8 cellular contexts compared by ENCODE assay signal in the genomic region with DNA sequence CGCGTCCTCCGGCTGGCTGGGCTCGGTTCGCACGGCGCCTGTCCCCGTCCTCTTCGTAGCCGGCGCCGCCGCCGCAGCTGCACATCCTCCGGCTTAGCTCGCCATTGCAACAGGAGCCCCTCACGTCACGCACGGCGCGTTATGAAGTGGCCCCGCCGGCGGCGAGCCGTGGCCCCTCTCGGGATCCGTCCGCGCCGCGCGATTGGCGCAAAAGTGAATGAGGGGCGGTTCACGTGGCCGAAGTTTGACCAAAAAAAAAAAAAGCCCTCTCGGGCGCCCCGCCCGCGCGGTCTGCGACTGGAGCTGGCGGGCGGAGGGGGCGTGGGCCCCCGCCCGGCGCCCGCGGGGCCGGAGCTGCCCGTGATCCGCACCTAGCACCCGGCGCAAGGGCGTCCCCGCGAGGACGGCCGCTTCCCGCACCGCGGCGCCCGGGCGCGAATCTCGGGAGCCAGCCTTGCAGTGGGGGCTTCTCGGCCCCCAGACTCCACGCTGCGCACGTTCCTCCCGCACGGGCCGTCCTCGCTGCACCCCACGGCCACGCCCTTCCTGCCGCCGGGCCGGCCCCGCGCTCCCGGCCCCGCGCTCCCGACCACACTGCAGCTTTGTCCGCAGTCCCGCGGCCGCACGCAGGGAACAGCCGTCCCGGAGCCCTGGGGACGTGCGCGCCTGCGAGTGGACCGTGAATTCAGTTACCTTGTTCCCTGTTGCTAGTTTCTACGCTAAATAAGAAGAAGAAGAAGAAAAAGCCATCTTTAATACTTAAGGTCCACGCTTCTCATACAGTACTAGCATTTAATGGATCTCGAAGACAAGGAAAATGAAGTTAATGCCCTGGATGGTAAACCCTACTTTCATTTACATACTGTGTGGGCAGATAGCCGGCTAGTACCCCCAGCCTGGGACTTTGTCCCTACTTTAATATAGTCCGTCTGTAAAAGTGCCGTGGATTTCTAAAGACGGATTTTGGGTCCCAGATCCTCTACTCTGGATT. TPM values are rescaled to one million over a fixed set of nuclear protein-coding genes. Genes with fewer than 3 reads are reported as not detected.
A peak's percentile ranks its signal among the peaks of the same experiment; 100 is the strongest.
DNase-seq lines count a peak whose midpoint lies in the region; ATAC-seq, FAIRE-seq and TF ChIP-seq lines count a peak whose summit lies in the region.

Gene CHSY1, minus strand, starts transcription at position 219 of the 991 bp plus-strand sequence. CDS start 592 bp downstream, outside the sequence.

- no peak within 1 kb of the TSS for H2BK20ac ChIP-seq in H1 (ENCODE audit: low read length)

- 5% methylated on average over 77 of the region's 108 CpGs; no CpG with 5 or more reads in 1 of the 2 experiments for WGBS in H1 (ENCODE audit: extremely low coverage in 1 of 2, insufficient coverage in 1 of 2, insufficient read length in 1 of 2, insufficient replicate concordance in 2 of 2, low coverage in 1 of 2, low lambda C conversion rate in 2 of 2, missing lambda C conversion rate in 1 of 2), 2 experiments

- TF ChIP-seq RAD21 in H1 (IDR thresholded peaks at IDR 0.05 in 1 of 2, conservative IDR thresholded peaks at IDR 0.05 in 1 of 2; ENCODE audit: low read depth in 2 of 2, low read length in 2 of 2) = peak in 1 of 2 experiments; percentile 17; a peak in 1 of 4 replicates

- peak within 1 kb of the TSS; percentile 75 to 88 (median 84); a peak in 6 of 7 replicates for H3K9ac ChIP-seq in H1 (replicated peaks in 1 of 4; ENCODE audit: extremely low read depth in 1 of 4, low read depth in 3 of 4, low read length in 3 of 4)

- no peak within 1 kb of the TSS for H2AK5ac ChIP-seq in H1 (ENCODE audit: low read depth, low read length)

- H3K4me2 ChIP-seq in H1 (ENCODE audit: insufficient read depth in 1 of 2, low read depth in 2 of 2, low read length in 2 of 2) = peak within 1 kb of the TSS; percentile 89 to 97

- peak within 1 kb of the TSS; percentile 55 to 77 (median 74) for H3K4me3 ChIP-seq in H1 (ENCODE audit: extremely low read depth in 1 of 4, insufficient read depth in 2 of 4, low read depth in 3 of 4, low read length in 4 of 4)

- no peak within 1 kb of the TSS for H2BK15ac ChIP-seq in H1 (ENCODE audit: low read length)

- peak within 1 kb of the TSS; percentile 18; the same call in 1 of the 2 replicates for H3K27ac ChIP-seq in H1 (ENCODE audit: low read depth, low read length)

- H3K79me2 ChIP-seq in H1 (ENCODE audit: control insufficient read depth in 1 of 2, insufficient read depth in 2 of 2, low read length in 2 of 2) = peaks cover 19 to 43% of the 10 kb centered on the region in 2 experiments

- H4K91ac ChIP-seq in H1 (replicated peaks; ENCODE audit: insufficient read length, low read length) = peak within 1 kb of the TSS; percentile 61

- TF ChIP-seq POLR2A in H1 (IDR thresholded peaks at IDR 0.05; ENCODE audit: control extremely low read depth in 1 of 2, low read depth in 2 of 2, low read length in 2 of 2) = peak in 1 of 2 experiments; percentile 36; a peak in 2 of 3 replicates

- ATAC-seq in GM19351 (IDR thresholded peaks at IDR 0.05; ENCODE audit: unreplicated experiment) (peak; percentile 72), HG03520 (IDR thresholded peaks at IDR 0.05; ENCODE audit: unreplicated experiment) (peak; percentile 58)

- H3K14ac ChIP-seq in H1 (ENCODE audit: insufficient read length) = no peak within 1 kb of the TSS

- no peak within 1 kb of the TSS for H3K4ac ChIP-seq in H1 (replicated peaks; ENCODE audit: insufficient read length, low read depth, low read length)

- no peak within 1 kb of the TSS for H2AFZ ChIP-seq in H1 (ENCODE audit: low read length)

- H3K4me1 ChIP-seq in H1 (replicated peaks in 1 of 4; ENCODE audit: control insufficient read depth in 3 of 4, insufficient read depth in 4 of 4, low read length in 3 of 4) = peaks cover 6 to 14% (median 11%) of the 10 kb centered on the region in 4 experiments

- no peak within 1 kb of the TSS for H2BK120ac ChIP-seq in H1 (replicated peaks; ENCODE audit: low read depth, low read length)

- H4K5ac ChIP-seq in H1 (ENCODE audit: insufficient read length, low read depth, low read length) = no peak within 1 kb of the TSS

- TF ChIP-seq CTCF in H1 (IDR thresholded peaks at IDR 0.05; ENCODE audit: control extremely low read depth in 1 of 3, insufficient read depth in 1 of 3, low read depth in 1 of 3, low read length in 3 of 3) = no peak

- DNase-seq in CD1c-positive myeloid dendritic cell (ENCODE audit: extremely low spot score) = peak; percentile 97
- DNase-seq in NOMO-1 treated with DMSO at 0.1 percent for 48 hours (lab: John Stamatoyannopoulos, UW; ENCODE audit: unreplicated experiment) = peak; percentile 91
- DNase-seq in activated CD8-positive, alpha-beta memory T cell treated with anti-CD3 and anti-CD28 coated beads for 48 hours (ENCODE audit: low read depth in 2 of 3, low spot score in 2 of 3) = peak; percentile 73 to 78 (median 76)
- DNase-seq in H1 (ENCODE audit: low read depth in 1 of 2, low spot score in 2 of 2) = peak in 1 of 2 experiments; percentile 80
- peak; percentile 99 for DNase-seq in mesenteric fat pad (ENCODE audit: low spot score)
- DNase-seq in stimulated activated CD8-positive, alpha-beta memory T cell treated with anti-CD3 and anti-CD28 coated beads, Interleukin-15, amount 100 ng/mL, for 1 hour (ENCODE audit: low read depth) = peak; percentile 68

- peaks cover 13% of the 10 kb centered on the region for H3K23me2 ChIP-seq in H1 (ENCODE audit: low read depth, low read length)

- no peak for TF ChIP-seq EP300 in H1 (IDR thresholded peaks at IDR 0.05; ENCODE audit: borderline replicate concordance in 1 of 2, low read depth in 2 of 2, low read length in 2 of 2)

- FAIRE-seq in H1 (lab: Jason Lieb, UNC) = no peak

- peaks cover 5% of the 10 kb centered on the region for H3K79me1 ChIP-seq in H1 (ENCODE audit: low read depth, low read length)

- peak within 1 kb of the TSS; percentile 27 for H3K56ac ChIP-seq in H1 (replicated peaks; ENCODE audit: insufficient read length, low read depth, low read length)

- H3K9me3 ChIP-seq in H1 (ENCODE audit: insufficient read depth in 2 of 2, low read depth in 1 of 2, low read length in 1 of 2) = no peaks in the 10 kb centered on the region

- peaks cover 9 to 18% of the 10 kb centered on the region in 2 experiments for H4K20me1 ChIP-seq in H1 (replicated peaks in 1 of 2; ENCODE audit: control insufficient read depth in 1 of 2, insufficient read depth in 2 of 2, low read length in 2 of 2)

- POLR2A ChIA-PET in H1 (lab: Charles Lee; ENCODE audit: partially characterized antibody) = interaction anchor here (0.6 to 5.1 kb wide), 15 partner anchors 8 to 183 kb away, joined by 3 to 18 read pairs (median 4); no protein-coding TSS in a partner anchor

- H2BK12ac ChIP-seq in H1 (ENCODE audit: low read depth, low read length) = no peak within 1 kb of the TSS

- H3K27me3 ChIP-seq in H1 (replicated peaks in 1 of 4; ENCODE audit: control insufficient read depth in 3 of 4, extremely low read depth in 1 of 4, insufficient read depth in 3 of 4, low read length in 3 of 4) = peaks cover 0 to 3% (median 0%) of the 10 kb centered on the region in 4 experiments; a peak in 3 of 7 replicates

- H3K23ac ChIP-seq in H1 (ENCODE audit: insufficient read length) = no peak within 1 kb of the TSS

- CTCF ChIA-PET in H1 (lab: Charles Lee; ENCODE audit: partially characterized antibody) = interaction anchor here (0.6 to 9.9 kb wide), 10 partner anchors 9 to 855 kb away, joined by 3 to 216 read pairs (median 4); no protein-coding TSS in a partner anchor

- peaks cover 0 to 3% (median 0%) of the 10 kb centered on the region in 4 experiments; a peak in 1 of 8 replicates for H3K36me3 ChIP-seq in H1 (ENCODE audit: control insufficient read depth in 2 of 4, insufficient read depth in 4 of 4, low read length in 3 of 4)

- H2BK5ac ChIP-seq in H1 (ENCODE audit: low read depth, low read length) = peak within 1 kb of the TSS; percentile 26; the same call in 1 of the 2 replicates

- peak within 1 kb of the TSS; percentile 84 for H3K18ac ChIP-seq in H1 (ENCODE audit: extremely low read depth, low read length)

- peak within 1 kb of the TSS; percentile 88 for H4K8ac ChIP-seq in H1 (ENCODE audit: extremely low read depth, insufficient read depth, low read length)

TF ChIP-seq in H1, 55 proteins besides CTCF, POLR2A, EP300 and RAD21:
- TF ChIP-seq RBBP5 (IDR thresholded peaks at IDR 0.05; ENCODE audit: borderline replicate concordance, low read depth, low read length) = 0 out of 2 replicates have a peak, but pooled peaks have one; percentile 64
- 0 out of 4 replicates have a peak, but pooled peaks of 1 of the 2 experiments have one; percentile 31 for TF ChIP-seq SIN3A (conservative IDR thresholded peaks at IDR 0.05 in 1 of 2, IDR thresholded peaks at IDR 0.05 in 1 of 2; ENCODE audit: low read depth in 1 of 2, low read length in 2 of 2)
- TF ChIP-seq HDAC6 (IDR thresholded peaks at IDR 0.05; ENCODE audit: low read depth, low read length) = no peak
- peak; percentile 63 for TF ChIP-seq ASH2L (IDR thresholded peaks at IDR 0.05; ENCODE audit: low read length)
- TF ChIP-seq BACH1 (IDR thresholded peaks at IDR 0.05; ENCODE audit: low read length) = peak; percentile 10; the same call in 1 of the 2 replicates
- peak; percentile 61; the same call in 1 of the 2 replicates for TF ChIP-seq TAF1 (IDR thresholded peaks at IDR 0.05; ENCODE audit: low read depth, low read length)
- TF ChIP-seq KDM4A (IDR thresholded peaks at IDR 0.05; ENCODE audit: low read depth, low read length, severe bottlenecking) = peak; percentile 92
- peak; percentile 50 for TF ChIP-seq PHF8 (conservative IDR thresholded peaks at IDR 0.05; ENCODE audit: low read depth, low read length)
- TF ChIP-seq CBX5 (IDR thresholded peaks at IDR 0.05; ENCODE audit: low read depth, low read length) = no peak
- no peak for TF ChIP-seq EGR1 (IDR thresholded peaks at IDR 0.05; ENCODE audit: borderline replicate concordance, low read depth, low read length)
- TF ChIP-seq TBP (IDR thresholded peaks at IDR 0.05; ENCODE audit: low read depth, low read length) = 0 out of 2 replicates have a peak, but pooled peaks have one; percentile 45
- 0 out of 2 replicates have a peak, but pooled peaks have one; percentile 35 for TF ChIP-seq YY1 (IDR thresholded peaks at IDR 0.05; ENCODE audit: low read depth, low read length)
- peak; percentile 58 for TF ChIP-seq POLR2AphosphoS5 (IDR thresholded peaks at IDR 0.05; ENCODE audit: low read depth, low read length)
- no peak for TF ChIP-seq CHD1 (IDR thresholded peaks at IDR 0.05; ENCODE audit: low read depth, low read length)

RNA-seq across cellular contexts. Expression of gene CHSY1, which starts in this region (rescaled TPM):
- 60.3 and 60.7 TPM in 2 replicates for total RNA-seq in H1 (2021; fragmentation: NEBNext Ultra II Directional; extraction: Animal tissue kit (Norgen Biotek cat#: 25700))
- 15.5 and 24.9 TPM in 2 replicates for polyA plus RNA-seq in H1 (2011; rRNA removed)
- polyA plus RNA-seq in H1 (2011; cell fraction: cytosol; rRNA removed) = 22.3 TPM
- 14.3 TPM for polyA plus RNA-seq in H1 (2011; cell fraction: nucleus; rRNA removed)
- polyA plus RNA-seq in H1 (2012, experiment 1 of 2) = 29.7 to 40.6 TPM (median 32.7 TPM) in 4 replicates
- 5.0 TPM for polyA plus RNA-seq in H1 (2012, experiment 2 of 2)
- polyA plus RNA-seq in H1 (2013, experiment 1 of 2) = 66.9 TPM
- 67.9 TPM for polyA plus RNA-seq in H1 (2013, experiment 2 of 2)
- polyA minus RNA-seq in H1 (2011; rRNA and poly(A)+ RNA removed) = 33.5 and 40.4 TPM in 2 replicates
- polyA minus RNA-seq in H1 (2011; cell fraction: cytosol; rRNA and poly(A)+ RNA removed) = 26.6 TPM
- polyA minus RNA-seq in H1 (2011; cell fraction: nucleus; rRNA and poly(A)+ RNA removed) = 25.8 TPM
- total RNA-seq in mesenteric fat pad = 53.5 TPM
